ENCODE assay signal across 19 cellular contexts in the genomic region with DNA sequence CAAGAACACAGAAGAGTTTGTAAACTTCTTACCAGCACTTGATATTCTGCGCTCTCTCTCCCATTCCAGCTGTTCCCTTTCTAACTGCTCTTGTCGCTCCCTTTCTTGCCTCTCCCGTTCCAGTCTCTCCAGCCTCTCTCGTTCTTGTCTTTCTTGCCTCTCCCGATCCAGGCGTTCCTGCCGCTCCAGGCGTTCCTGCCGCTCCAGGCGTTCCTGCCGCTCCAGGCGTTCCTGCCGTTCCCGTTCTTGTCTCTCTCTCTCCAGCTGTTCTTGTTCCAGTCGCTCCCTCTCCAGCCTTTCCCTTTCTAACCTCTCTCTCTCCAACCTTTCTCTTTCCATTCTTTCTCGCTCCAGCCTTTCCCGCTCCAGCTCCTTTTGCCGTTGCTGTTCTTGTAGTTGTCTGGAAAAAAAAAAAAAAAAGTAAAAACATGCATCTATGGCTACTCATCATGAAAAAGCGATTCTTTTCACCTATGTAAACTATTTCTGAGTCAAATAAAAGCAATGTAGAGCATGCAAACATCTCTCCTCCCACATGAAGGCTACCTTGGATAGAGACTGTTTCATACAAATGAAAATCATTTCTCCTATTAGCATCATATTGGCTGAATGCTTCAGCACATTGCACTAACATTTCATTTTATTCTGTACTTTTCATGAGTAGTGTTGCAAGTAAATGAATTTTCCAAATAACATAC.
DNase-seq lines count a peak whose midpoint lies in the region; ATAC-seq lines count a peak whose summit lies in the region.
"Had no signal": no experiment of that assay in that cellular context is flagged by ENCODE, and none has a peak within 500 bp of the region (broad histone marks: within the 10 kb centered on the region; RNA-seq: fewer than 3 reads in every experiment).

No MANE protein-coding gene starts in this region.

- peaks cover 6 to 7% of the 10 kb centered on the region in 2 experiments for H3K36me3 ChIP-seq in trophoblast cell (ENCODE audit: control insufficient read depth in 1 of 2, insufficient read depth in 2 of 2, low read length in 2 of 2)

- peaks cover 0 to 15% of the 10 kb centered on the region in 2 donors for H3K27me3 Mint-ChIP-seq in T-cell

- H2BK12ac ChIP-seq in trophoblast cell (ENCODE audit: low read length): no peak overlapping the region

- no peaks in the 10 kb centered on the region for H3K27me3 ChIP-seq in trophoblast cell (ENCODE audit: insufficient read depth, low read length)

- H3K79me2 ChIP-seq in trophoblast cell (ENCODE audit: control insufficient read depth, insufficient read depth, low read length, poor library complexity): no peaks in the 10 kb centered on the region

- H4K91ac ChIP-seq in trophoblast cell (ENCODE audit: low read depth, low read length): no peak overlapping the region

- no peak overlapping the region for H4K12ac ChIP-seq in trophoblast cell (ENCODE audit: low read depth, low read length)

- ATAC-seq in left cardiac atrium: peak; percentile 34 to 46
- no peak for ATAC-seq in T-cell (replicated peaks in 1 of 4)
- ATAC-seq: effector memory CD8-positive, alpha-beta T cell; left lobe of liver had no signal

- H2BK120ac ChIP-seq in trophoblast cell (ENCODE audit: insufficient read depth, low read length, poor library complexity): no peak overlapping the region

- WGBS in trophoblast cell (ENCODE audit: extremely low coverage, insufficient coverage, insufficient read length): 100% methylated on average over 1 of the region's 19 CpGs

- DNase-seq in EL: peak; percentile 1
- peak; percentile 22 for DNase-seq in amniotic epithelial cell (ENCODE audit: low read depth)
- no peak for DNase-seq in left cardiac atrium
- peak; percentile 62 to 76 for DNase-seq in trophoblast cell
- no peak for DNase-seq in SHP77 (lab: John Stamatoyannopoulos, UW)
- DNase-seq in inferior parietal cortex (ENCODE audit: extremely low spot score): no peak
- no peak for DNase-seq in T-cell
- DNase-seq in epidermal melanocyte (ENCODE audit: insufficient read length, low spot score): no peak
- DNase-seq: activated B cell treated with CpG ODN at 0.5 μM for 24 hours; activated CD8-positive, alpha-beta memory T cell treated with anti-CD3 and anti-CD28 coated beads, Interleukin-2, amount 50 U/mL, for 4 hours; activated naive CD4-positive, alpha-beta T cell treated with anti-CD3 and anti-CD28 coated beads for 36 hours; AML-193; DMS79; effector memory CD8-positive, alpha-beta T cell; NCI-H187; NCI-H526; small intestine had no signal

- no peak overlapping the region for H3K14ac ChIP-seq in trophoblast cell (ENCODE audit: low read length)

- intact Hi-C loops in left cardiac atrium (cut with DNase I): no loop called here

- no peaks in the 10 kb centered on the region for H3K79me1 ChIP-seq in trophoblast cell (ENCODE audit: low read length)

- H3K27ac Mint-ChIP-seq in T-cell: no peak overlapping the region
- H3K27ac Mint-ChIP-seq: activated B cell treated with CpG ODN at 0.5 μM for 24 hours; activated naive CD4-positive, alpha-beta T cell treated with anti-CD3 and anti-CD28 coated beads for 36 hours; effector memory CD8-positive, alpha-beta T cell had no signal

- POLR2A ChIA-PET in T-cell (lab: Charles Lee): interaction anchor here in 1 of 2 donors (0.6 to 0.7 kb wide), 2 partner anchors 72 to 230 kb away, joined by 4 to 5 read pairs; no protein-coding TSS in a partner anchor

- H3K9me3 ChIP-seq in trophoblast cell (ENCODE audit: insufficient read depth, low read depth, low read length): no peaks in the 10 kb centered on the region

- no peak overlapping the region for H3K23ac ChIP-seq in trophoblast cell (ENCODE audit: low read length)

- H2BK5ac ChIP-seq in trophoblast cell (ENCODE audit: low read depth, low read length, poor library complexity): no peak overlapping the region

- H3K4me2 ChIP-seq in trophoblast cell (ENCODE audit: low read length): peak overlapping the region; percentile 51

- no peak overlapping the region for H3K18ac ChIP-seq in trophoblast cell (ENCODE audit: low read length)

- H3K9me3 Mint-ChIP-seq in T-cell: no peaks in the 10 kb centered on the region
- H3K9me3 Mint-ChIP-seq: activated B cell treated with CpG ODN at 0.5 μM for 24 hours; activated naive CD4-positive, alpha-beta T cell treated with anti-CD3 and anti-CD28 coated beads for 36 hours; effector memory CD8-positive, alpha-beta T cell had no signal

- H3K4me3 ChIP-seq in trophoblast cell (ENCODE audit: low read depth, low read length): no peak overlapping the region

- H2AFZ ChIP-seq in trophoblast cell (ENCODE audit: insufficient read depth, low read length, poor library complexity): no peak overlapping the region

- H3K36me3 Mint-ChIP-seq in T-cell: no peaks in the 10 kb centered on the region

- H3K27ac ChIP-seq in trophoblast cell (ENCODE audit: low read depth, low read length): peak overlapping the region; percentile 61
- H3K27ac ChIP-seq: HL-60 had no signal

- H3K4me1 ChIP-seq in trophoblast cell (ENCODE audit: control insufficient read depth in 1 of 2, insufficient read depth in 2 of 2, low read length in 2 of 2): no peaks in the 10 kb centered on the region

- H2AK5ac ChIP-seq in trophoblast cell (ENCODE audit: low read length): no peak overlapping the region

- no peaks in the 10 kb centered on the region for H3K4me1 Mint-ChIP-seq in T-cell
- H3K4me1 Mint-ChIP-seq: activated B cell treated with CpG ODN at 0.5 μM for 24 hours had no signal

- CTCF ChIA-PET in T-cell (lab: Charles Lee): no interaction called here

- H3K4me3 Mint-ChIP-seq in T-cell: no peak overlapping the region
- H3K4me3 Mint-ChIP-seq: activated B cell treated with CpG ODN at 0.5 μM for 24 hours; activated naive CD4-positive, alpha-beta T cell treated with anti-CD3 and anti-CD28 coated beads for 36 hours; effector memory CD8-positive, alpha-beta T cell had no signal

- H3K9ac ChIP-seq in trophoblast cell (ENCODE audit: low read length): no peak overlapping the region

- no peak overlapping the region for H3K4ac ChIP-seq in trophoblast cell (ENCODE audit: low read depth, low read length)

- H4K8ac ChIP-seq in trophoblast cell (ENCODE audit: low read depth, low read length): no peak overlapping the region

Comparison
In these comparisons a context has a peak if more than half of its experiments do, and no peak if none do; other contexts are left out.
1. DNase-seq: peak in EL (single experiment), amniotic epithelial cell (single experiment) and trophoblast cell (2 of 2); none in left cardiac atrium (single experiment), SHP77 (0 of 2), inferior parietal cortex (single experiment), T-cell (0 of 34) and epidermal melanocyte (single experiment).
2. ATAC-seq: peak in left cardiac atrium (2 of 2); none in T-cell (0 of 4).